In genomic region chr4:111128327-111128726, GRCh38 we compare ENCODE assay signal across 24 cellular contexts.
DNase-seq lines count a peak whose midpoint lies in the region; ATAC-seq and TF ChIP-seq lines count a peak whose summit lies in the region.
"Had no signal": no experiment of that assay in that cellular context is flagged by ENCODE, and none has a peak within 500 bp of the region (broad histone marks: within the 10 kb centered on the region; RNA-seq: fewer than 3 reads in every experiment).

No MANE protein-coding gene starts in this region.

- H3K4me3 Mint-ChIP-seq in activated CD4-positive, alpha-beta T cell treated with anti-CD3 and anti-CD28 coated beads for 36 hours: no peak overlapping the region
- H3K4me3 Mint-ChIP-seq: B cell; naive thymus-derived CD8-positive, alpha-beta T cell; T-helper 2 cell treated with Interferon-gamma antibody and Interleukin-4, amounts not matched to agents 5 μg/mL and 100 μg/mL, for 36 hours had no signal

- 89 to 92% methylated on average over 1 of the region's 1 CpG for WGBS in sigmoid colon, 2 donors

- no peaks in the 10 kb centered on the region for H3K4me1 Mint-ChIP-seq in activated CD4-positive, alpha-beta T cell treated with anti-CD3 and anti-CD28 coated beads for 36 hours
- H3K4me1 Mint-ChIP-seq: B cell; naive thymus-derived CD8-positive, alpha-beta T cell had no signal

- no peak overlapping the region for H3K27ac Mint-ChIP-seq in activated CD4-positive, alpha-beta T cell treated with anti-CD3 and anti-CD28 coated beads for 36 hours
- H3K27ac Mint-ChIP-seq: B cell; naive thymus-derived CD8-positive, alpha-beta T cell; T-helper 2 cell treated with Interferon-gamma antibody and Interleukin-4, amounts not matched to agents 5 μg/mL and 100 μg/mL, for 36 hours had no signal

- intact Hi-C loops in PC-9 (cut with micrococcal nuclease; ENCODE audit: unreplicated experiment): no loop called here
- intact Hi-C loops in sigmoid colon (cut with DNase I): no loop called here
- intact Hi-C loops in activated CD4-positive, alpha-beta T cell treated with anti-CD3 and anti-CD28 coated beads for 36 hours (cut with DNase I, micrococcal nuclease): no loop called here

- peaks cover 6% of the 10 kb centered on the region for H3K9me3 Mint-ChIP-seq in activated CD4-positive, alpha-beta T cell treated with anti-CD3 and anti-CD28 coated beads for 36 hours (ENCODE audit: low read depth)

- H3K27me3 ChIP-seq in PC-9 (ENCODE audit: insufficient read depth, low read depth) (no peaks in the 10 kb centered on the region), sigmoid colon (no peaks in the 10 kb centered on the region)
- H3K27me3 ChIP-seq: stomach, transverse colon had no signal

- H3K27ac ChIP-seq in PC-9: no peak overlapping the region
- H3K27ac ChIP-seq in sigmoid colon: no peak overlapping the region
- H3K27ac ChIP-seq: stomach, transverse colon, VCaP had no signal

- no peaks in the 10 kb centered on the region for H3K9me2 ChIP-seq in PC-9 (ENCODE audit: insufficient read depth)

- H2AFZ ChIP-seq in PC-9: no peak overlapping the region

- TF ChIP-seq CTCF in fibroblast of villous mesenchyme (IDR thresholded peaks at IDR 0.05; ENCODE audit: insufficient read depth, low read depth, low read length) (no peak), PC-9 (conservative IDR thresholded peaks at IDR 0.05) (no peak), sigmoid colon (IDR thresholded peaks at IDR 0.05) (no peak)

- no peaks in the 10 kb centered on the region for H3K79me2 ChIP-seq in PC-9 (ENCODE audit: low read depth)

- H3K9me3 ChIP-seq in PC-9 (ENCODE audit: insufficient read depth, low read depth) (no peaks in the 10 kb centered on the region), sigmoid colon (no peaks in the 10 kb centered on the region)
- H3K9me3 ChIP-seq: HAP-1, transverse colon had no signal

- no TSS peak for BruUV-seq in PC-9 (replicated peaks; lab: Mats Ljungman, UMichigan)

- no peaks in the 10 kb centered on the region for H3K4me1 ChIP-seq in PC-9 (replicated peaks; ENCODE audit: insufficient read depth)
- no peaks in the 10 kb centered on the region for H3K4me1 ChIP-seq in sigmoid colon
- H3K4me1 ChIP-seq: HAP-1, stomach, transverse colon had no signal

- no peak overlapping the region for H3K4me2 ChIP-seq in PC-9

- H4K20me1 ChIP-seq in PC-9 (ENCODE audit: insufficient read depth): no peaks in the 10 kb centered on the region

- no peak overlapping the region for H3K4me3 ChIP-seq in fibroblast of villous mesenchyme (ENCODE audit: low read depth, low read length)
- H3K4me3 ChIP-seq in PC-9: no peak overlapping the region
- no peak overlapping the region for H3K4me3 ChIP-seq in sigmoid colon
- H3K4me3 ChIP-seq: HAP-1, stomach, transverse colon had no signal

- H3K27me3 Mint-ChIP-seq in activated CD4-positive, alpha-beta T cell treated with anti-CD3 and anti-CD28 coated beads for 36 hours: no peaks in the 10 kb centered on the region
- H3K27me3 Mint-ChIP-seq: B cell; naive thymus-derived CD8-positive, alpha-beta T cell had no signal

- no peaks in the 10 kb centered on the region for H3F3A ChIP-seq in PC-9 (ENCODE audit: insufficient read depth, low read depth)

- TF ChIP-seq EP300 in sigmoid colon (IDR thresholded peaks at IDR 0.05): no peak

- TF ChIP-seq POLR2A in sigmoid colon (IDR thresholded peaks at IDR 0.05): no peak

- ATAC-seq in GM19351 (IDR thresholded peaks at IDR 0.05; ENCODE audit: unreplicated experiment): peak; percentile 69
- no peak for ATAC-seq in activated CD4-positive, alpha-beta T cell treated with anti-CD3 and anti-CD28 coated beads for 36 hours
- ATAC-seq: naive thymus-derived CD8-positive, alpha-beta T cell; Panc1 had no signal

- DNase-seq in EH (ENCODE audit: low read depth) (peak; percentile 7), NAMALWA (ENCODE audit: low spot score) (peak; percentile 7), fibroblast of villous mesenchyme (ENCODE audit: low read depth) (peak; percentile 44), NCI-H2029 (lab: John Stamatoyannopoulos, UW) (no peak), PC-9 (no peak), sigmoid colon (no peak)
- DNase-seq in activated CD4-positive, alpha-beta T cell treated with anti-CD3 and anti-CD28 coated beads for 36 hours: no peak
- DNase-seq: activated CD4-positive, alpha-beta T cell treated with anti-CD3 and anti-CD28 coated beads, Interleukin-2, amount 50 U/mL, for 4 hours; activated gamma-delta T cell; DMS79; head of caudate nucleus; Kasumi-1; mesendoderm; naive thymus-derived CD8-positive, alpha-beta T cell; NCI-H1092 treated with DMSO at 0.1 percent for 48 hours; NCI-H2081; stomach; transverse colon had no signal

- no peaks in the 10 kb centered on the region for H3K36me3 Mint-ChIP-seq in activated CD4-positive, alpha-beta T cell treated with anti-CD3 and anti-CD28 coated beads for 36 hours (ENCODE audit: low read depth)
- H3K36me3 Mint-ChIP-seq: naive thymus-derived CD8-positive, alpha-beta T cell had no signal

- CTCF ChIA-PET in PC-9 (lab: Charles Lee): no interaction called here
- CTCF ChIA-PET in activated CD4-positive, alpha-beta T cell treated with anti-CD3 and anti-CD28 coated beads for 36 hours (lab: Charles Lee): interaction anchor here (0.7 kb wide), 1 partner anchor 443 kb away, joined by 3 read pairs; no protein-coding TSS in a partner anchor

- H3K36me3 ChIP-seq in PC-9 (ENCODE audit: low read depth): no peaks in the 10 kb centered on the region
- no peaks in the 10 kb centered on the region for H3K36me3 ChIP-seq in sigmoid colon
- H3K36me3 ChIP-seq: HAP-1, stomach, transverse colon had no signal

- POLR2A ChIA-PET in PC-9 (lab: Charles Lee; ENCODE audit: unreplicated experiment): no interaction called here
- POLR2A ChIA-PET in activated CD4-positive, alpha-beta T cell treated with anti-CD3 and anti-CD28 coated beads for 36 hours (lab: Charles Lee): no interaction called here

Comparison
In these comparisons a context has a peak if more than half of its experiments do, and no peak if none do; other contexts are left out.
1. DNase-seq: peak in EH (single experiment), NAMALWA (single experiment) and fibroblast of villous mesenchyme (single experiment); none in NCI-H2029 (single experiment), PC-9 (0 of 2), sigmoid colon (single experiment) and activated CD4-positive, alpha-beta T cell treated with anti-CD3 and anti-CD28 coated beads for 36 hours (single experiment).